1 cellular context compared by ENCODE assay signal in genomic region chr20:53623127-53623453, GRCh38.
TF ChIP-seq lines count a peak whose summit lies in the region.

No MANE protein-coding gene starts in this region.

TF ChIP-seq in GM23338, 12 proteins besides CTCF, POLR2A, EP300 and RAD21 (continued from another document):
- TF ChIP-seq ZNF462 (CRISPR knock-in tag; IDR thresholded peaks at IDR 0.05) (no peak), JUNB (IDR thresholded peaks at IDR 0.05; ENCODE audit: unreplicated experiment) (no peak), EZH2 (IDR thresholded peaks at IDR 0.05; ENCODE audit: low read depth, unreplicated experiment) (no peak)
